14 cellular contexts compared by ENCODE assay signal in genomic region chr13:20353973-20354372, GRCh38.
A peak's percentile ranks its signal among the peaks of the same experiment; 100 is the strongest.
DNase-seq lines count a peak whose midpoint lies in the region; ATAC-seq lines count a peak whose summit lies in the region.
"Had no signal": no experiment of that assay in that cellular context is flagged by ENCODE, and none has a peak within 500 bp of the region (broad histone marks: within the 10 kb centered on the region; RNA-seq: fewer than 3 reads in every experiment).

No MANE protein-coding gene starts in this region.

- no peak for ATAC-seq in GM21423 (IDR thresholded peaks at IDR 0.05; ENCODE audit: unreplicated experiment)
- no peak for ATAC-seq in aorta (ENCODE audit: low FRiP score)

- 93 to 96% methylated on average over 2 of the region's 2 CpGs for WGBS in aorta, 2 donors

- no peak overlapping the region for H3K27ac ChIP-seq in aorta (ENCODE audit: low read depth in 1 of 2, low read length in 2 of 2)

- intact Hi-C loops in aorta (cut with DNase I) = no loop called here

- DNase-seq in EH (ENCODE audit: low read depth) (peak; percentile 52), M059J (ENCODE audit: low read depth) (peak; percentile 41), astrocyte of the hippocampus (ENCODE audit: low read depth, low spot score) (peak; percentile 22), kidney tubule cell (ENCODE audit: low spot score) (peak; percentile 43), NCI-H2107 treated with DMSO at 0.1 percent for 48 hours (lab: John Stamatoyannopoulos, UW; ENCODE audit: unreplicated experiment) (no peak), NCI-H345 (lab: John Stamatoyannopoulos, UW) (no peak), aorta (no peak)
- DNase-seq: activated CD4-positive, alpha-beta memory T cell treated with anti-CD3 and anti-CD28 coated beads, Interleukin-2, amount 10 ng/mL, durations not matched to agents 7 days and 5 days; activated naive CD4-positive, alpha-beta T cell treated with anti-CD3 and anti-CD28 coated beads, Interleukin-2, amount 50 U/mL, for 16 hours; CD8-positive, alpha-beta memory T cell; NCI-H1105 treated with DMSO at 0.1 percent for 48 hours; NCI-H526 had no signal

- no peaks in the 10 kb centered on the region for H3K27me3 ChIP-seq in aorta (ENCODE audit: control insufficient read depth in 1 of 2, insufficient read depth in 2 of 2, low read length in 1 of 2)

- no peaks in the 10 kb centered on the region for H3K9me3 ChIP-seq in aorta (ENCODE audit: control insufficient read depth, low read length)
- H3K9me3 ChIP-seq: HAP-1 had no signal

- H3K36me3 ChIP-seq in aorta (ENCODE audit: control insufficient read depth in 1 of 2, insufficient read depth in 2 of 2, low read length in 1 of 2) = no peaks in the 10 kb centered on the region
- H3K36me3 ChIP-seq: HAP-1 had no signal

- no peaks in the 10 kb centered on the region for H3K4me1 ChIP-seq in aorta (ENCODE audit: control insufficient read depth in 1 of 2, insufficient read depth in 2 of 2, low read length in 2 of 2)
- H3K4me1 ChIP-seq: HAP-1 had no signal

- H3K4me3 ChIP-seq in aorta (ENCODE audit: low read length in 2 of 2) = no peak overlapping the region
- H3K4me3 ChIP-seq: HAP-1 had no signal

Comparison
In these comparisons a context has a peak if more than half of its experiments do, and no peak if none do; other contexts are left out.
1. DNase-seq: peak in EH (single experiment), M059J (single experiment), astrocyte of the hippocampus (single experiment) and kidney tubule cell (single experiment); none in NCI-H2107 treated with DMSO at 0.1 percent for 48 hours (single experiment), NCI-H345 (single experiment) and aorta (0 of 2).